ENCODE assay signal across 18 cellular contexts in the genomic region with DNA sequence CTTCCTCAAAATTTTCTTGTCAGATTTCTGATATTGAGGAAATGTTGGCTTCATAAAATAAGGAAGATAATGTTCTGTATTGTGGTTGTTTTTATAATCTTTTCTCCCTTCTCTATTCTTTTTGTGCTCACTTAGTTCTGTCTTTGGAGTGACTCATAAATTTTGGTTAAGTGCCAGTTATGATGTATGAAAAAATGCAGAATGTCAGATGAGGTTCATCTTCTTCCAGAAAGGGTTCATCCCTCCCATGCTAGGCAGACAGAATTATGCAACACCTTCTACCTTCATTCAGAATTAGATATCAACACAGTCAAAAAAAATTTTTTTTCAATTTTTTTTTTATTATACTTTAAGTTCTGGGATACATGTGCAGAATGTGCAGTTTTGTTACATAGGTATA. TPM values are rescaled to one million over a fixed set of nuclear protein-coding genes. Genes with fewer than 3 reads are reported as not detected.
"Had no signal": no experiment of that assay in that cellular context is flagged by ENCODE, and none has a peak within 500 bp of the region (broad histone marks: within the 10 kb centered on the region; RNA-seq: fewer than 3 reads in every experiment).

No MANE protein-coding gene starts in this region.

- H3K27ac Mint-ChIP-seq: activated CD4-positive, alpha-beta memory T cell treated with anti-CD3 and anti-CD28 coated beads, Interleukin-2, amount 10 ng/mL, durations not matched to agents 7 days and 5 days; activated CD4-positive, alpha-beta T cell treated with anti-CD3 and anti-CD28 coated beads for 36 hours; activated naive CD8-positive, alpha-beta T cell treated with anti-CD3 and anti-CD28 coated beads for 36 hours; activated T-cell treated with anti-CD3 and anti-CD28 coated beads, Interleukin-2, amount 50 U/mL, for 72 hours; T-helper 2 cell treated with Interferon-gamma antibody and Interleukin-4, amounts not matched to agents 5 μg/mL and 100 μg/mL, for 36 hours had no signal

- H3K4me1 Mint-ChIP-seq: activated CD4-positive, alpha-beta memory T cell treated with anti-CD3 and anti-CD28 coated beads, Interleukin-2, amount 10 ng/mL, durations not matched to agents 7 days and 5 days; activated CD4-positive, alpha-beta T cell treated with anti-CD3 and anti-CD28 coated beads for 36 hours; activated naive CD8-positive, alpha-beta T cell treated with anti-CD3 and anti-CD28 coated beads for 36 hours; neural crest cell had no signal

- H3K27me3 Mint-ChIP-seq: activated CD4-positive, alpha-beta memory T cell treated with anti-CD3 and anti-CD28 coated beads, Interleukin-2, amount 10 ng/mL, durations not matched to agents 7 days and 5 days; activated CD4-positive, alpha-beta T cell treated with anti-CD3 and anti-CD28 coated beads for 36 hours had no signal

- H3K36me3 Mint-ChIP-seq: activated naive CD8-positive, alpha-beta T cell treated with anti-CD3 and anti-CD28 coated beads for 36 hours had no signal

- H3K4me3 Mint-ChIP-seq: activated CD4-positive, alpha-beta memory T cell treated with anti-CD3 and anti-CD28 coated beads, Interleukin-2, amount 10 ng/mL, durations not matched to agents 7 days and 5 days; activated CD4-positive, alpha-beta T cell treated with anti-CD3 and anti-CD28 coated beads for 36 hours; activated naive CD8-positive, alpha-beta T cell treated with anti-CD3 and anti-CD28 coated beads for 36 hours; activated T-cell treated with anti-CD3 and anti-CD28 coated beads, Interleukin-2, amount 50 U/mL, for 72 hours; neural crest cell; T-helper 2 cell treated with Interferon-gamma antibody and Interleukin-4, amounts not matched to agents 5 μg/mL and 100 μg/mL, for 36 hours had no signal

- H3K4me3 ChIP-seq: colonic mucosa, pancreas, skin epidermis had no signal

- H3K27me3 ChIP-seq: colonic mucosa, pancreas had no signal

- H3K36me3 ChIP-seq: colonic mucosa, pancreas, WERI-Rb-1 had no signal

- H3K4me1 ChIP-seq: colonic mucosa, pancreas had no signal

- ATAC-seq: activated CD4-positive, alpha-beta T cell treated with anti-CD3 and anti-CD28 coated beads for 36 hours; activated T-cell treated with anti-CD3 and anti-CD28 coated beads, Interleukin-2, amount 50 U/mL, for 72 hours; pancreas had no signal

- H3K27ac ChIP-seq: colonic mucosa, epithelial cell of prostate, pancreas, skin epidermis, WERI-Rb-1 had no signal

- H3K9me3 ChIP-seq: colonic mucosa, pancreas had no signal

- DNase-seq: activated CD4-positive, alpha-beta memory T cell treated with anti-CD3 and anti-CD28 coated beads, Interleukin-2, amount 10 ng/mL, durations not matched to agents 7 days and 5 days; activated CD4-positive, alpha-beta T cell treated with anti-CD3 and anti-CD28 coated beads for 36 hours; activated CD8-positive, alpha-beta memory T cell treated with anti-CD3 and anti-CD28 coated beads, Interleukin-2, amount 50 U/mL, for 4 hours; activated gamma-delta T cell treated with Interleukin-2 at 50 U/mL for 16 hours; activated naive CD8-positive, alpha-beta T cell treated with anti-CD3 and anti-CD28 coated beads for 36 hours; activated T-cell treated with anti-CD3 and anti-CD28 coated beads, Interleukin-2, amount 50 U/mL, for 72 hours; aorta; colonic mucosa; effector memory CD4-positive, alpha-beta T cell; hypothalamus; pancreas; retina; WERI-Rb-1 had no signal

- H3K9me3 Mint-ChIP-seq: activated CD4-positive, alpha-beta memory T cell treated with anti-CD3 and anti-CD28 coated beads, Interleukin-2, amount 10 ng/mL, durations not matched to agents 7 days and 5 days; activated naive CD8-positive, alpha-beta T cell treated with anti-CD3 and anti-CD28 coated beads for 36 hours; neural crest cell; T-helper 2 cell treated with Interferon-gamma antibody and Interleukin-4, amounts not matched to agents 5 μg/mL and 100 μg/mL, for 36 hours had no signal

RNA-seq across cellular contexts. Expression of a gene that starts 36.6 kb away (rescaled TPM):
- total RNA-seq: activated CD4-positive, alpha-beta T cell treated with anti-CD3 and anti-CD28 coated beads for 36 hours; activated naive CD8-positive, alpha-beta T cell treated with anti-CD3 and anti-CD28 coated beads for 36 hours; aorta; neural crest cell; urinary bladder had no signal

RNA-seq across cellular contexts. Expression of a gene that starts 42.3 kb away (rescaled TPM):
- total RNA-seq: activated CD4-positive, alpha-beta memory T cell treated with anti-CD3 and anti-CD28 coated beads, Interleukin-2, amount 10 ng/mL, durations not matched to agents 7 days and 5 days; activated naive CD8-positive, alpha-beta T cell treated with anti-CD3 and anti-CD28 coated beads for 36 hours; aorta; neural crest cell; urinary bladder had no signal
